23 cellular contexts compared by ENCODE assay signal in the genomic region with DNA sequence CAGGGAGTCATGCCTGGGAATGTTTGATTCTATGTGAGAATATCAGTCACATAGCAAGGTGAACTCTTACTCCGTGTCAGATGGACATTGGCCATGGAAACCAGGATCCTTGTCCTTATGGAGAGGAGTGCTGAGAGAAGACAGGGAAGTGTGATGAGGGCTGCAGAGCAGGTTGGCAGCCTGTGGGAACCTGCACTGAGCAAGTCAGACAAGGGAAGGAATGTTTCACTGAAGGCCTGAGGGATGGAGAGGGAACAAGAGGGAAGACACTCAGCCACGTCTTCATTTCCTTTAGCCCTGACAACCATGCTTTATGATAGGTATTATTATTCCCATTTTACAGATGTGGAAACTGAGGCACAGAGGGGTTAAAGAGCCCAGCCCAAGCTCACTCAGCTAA. TPM values are rescaled to one million over a fixed set of nuclear protein-coding genes. Genes with fewer than 3 reads are reported as not detected.
"Had no signal": no experiment of that assay in that cellular context is flagged by ENCODE, and none has a peak within 500 bp of the region (broad histone marks: within the 10 kb centered on the region; RNA-seq: fewer than 3 reads in every experiment).

No MANE protein-coding gene starts in this region.

- DNase-seq: Karpas-422, KG1, MG63, NCI-H1092, NCI-H1105 treated with DMSO at 0.1 percent for 48 hours, NCI-H1417 treated with DMSO at 0.1 percent for 48 hours, NCI-H146, NCI-H1694 treated with DMSO at 0.1 percent for 48 hours, NCI-H1930, NCI-H2081, NCI-H2107, NCI-H2227 treated with DMSO at 0.1 percent for 48 hours, NCI-H524 treated with DMSO at 0.1 percent for 48 hours, NCI-H69, NCI-H774, Right ventricle myocardium superior, RPMI8226, SIG-M5, SK-N-SH had no signal

RNA-seq across cellular contexts. Expression of a gene that starts 38.4 kb away (rescaled TPM):
- total RNA-seq: HT-29, IMR-90, NCI-H460, Right ventricle myocardium superior, SJSA1 had no signal
